18 cellular contexts compared by ENCODE assay signal in genomic region chr1:12189328-12189682, GRCh38. TPM values are rescaled to one million over a fixed set of nuclear protein-coding genes. Genes with fewer than 3 reads are reported as not detected.
DNase-seq lines count a peak whose midpoint lies in the region; ATAC-seq, FAIRE-seq and TF ChIP-seq lines count a peak whose summit lies in the region.
"Had no signal": no experiment of that assay in that cellular context is flagged by ENCODE, and none has a peak within 500 bp of the region (broad histone marks: within the 10 kb centered on the region; RNA-seq: fewer than 3 reads in every experiment).

No MANE protein-coding gene starts in this region.

- TF ChIP-seq RAD21 in HepG2 (CRISPR knock-in tag; IDR thresholded peaks at IDR 0.05) = no peak

- FAIRE-seq in HepG2 (lab: Jason Lieb, UNC) = no peak

- peaks cover 0 to 11% (median 7%) of the 10 kb centered on the region in 3 donors for H3K27me3 Mint-ChIP-seq in immature natural killer cell (ENCODE audit: low read depth in 3 of 3)
- peaks cover 11% of the 10 kb centered on the region for H3K27me3 Mint-ChIP-seq in mesothelial cell of epicardium (ENCODE audit: low read depth)

- BruUV-seq in HepG2 (replicated peaks; lab: Mats Ljungman, UMichigan) = no TSS peak

- no peak for ATAC-seq in HepG2
- ATAC-seq in right lobe of liver = no peak

- no peaks in the 10 kb centered on the region for H3K36me3 ChIP-seq in HepG2 (replicated peaks in 1 of 2; ENCODE audit: control insufficient read depth in 1 of 2, insufficient read depth in 2 of 2, low read length in 2 of 2)
- peaks cover 0 to 17% (median 11%) of the 10 kb centered on the region in 4 donors for H3K36me3 ChIP-seq in right lobe of liver
- H3K36me3 ChIP-seq in vagina = peaks cover 0 to 29% of the 10 kb centered on the region in 2 donors
- H3K36me3 ChIP-seq: thyroid gland had no signal

- H3K27me3 ChIP-seq in HepG2 (ENCODE audit: control insufficient read depth in 1 of 2, insufficient read depth in 2 of 2, low read length in 2 of 2) (peaks cover 8 to 43% of the 10 kb centered on the region in 2 experiments; a peak in 4 of 5 replicates), right lobe of liver (no peaks in the 10 kb centered on the region), vagina (no peaks in the 10 kb centered on the region)
- H3K27me3 ChIP-seq: right atrium auricular region, thyroid gland had no signal

- H3K4me1 ChIP-seq in HepG2 (ENCODE audit: insufficient read depth, low read length) = peaks cover 38% of the 10 kb centered on the region
- peaks cover 0 to 47% (median 27%) of the 10 kb centered on the region in 4 donors for H3K4me1 ChIP-seq in right lobe of liver
- H3K4me1 ChIP-seq in vagina = peaks cover 50% of the 10 kb centered on the region

- H3K27ac Mint-ChIP-seq in immature natural killer cell (peak overlapping the region; percentile 66 to 92 (median 82)), mesothelial cell of epicardium (no peak overlapping the region)

- H3K9me3 Mint-ChIP-seq in immature natural killer cell = no peaks in the 10 kb centered on the region
- no peaks in the 10 kb centered on the region for H3K9me3 Mint-ChIP-seq in mesothelial cell of epicardium

- H2AFZ ChIP-seq in HepG2 (ENCODE audit: low read length) = no peak overlapping the region

- TF ChIP-seq POLR2A in HepG2 (IDR thresholded peaks at IDR 0.05; ENCODE audit: insufficient read depth in 1 of 2, low read depth in 2 of 2, low read length in 2 of 2) (no peak), right lobe of liver (IDR thresholded peaks at IDR 0.05) (no peak), vagina (IDR thresholded peaks at IDR 0.05) (no peak)

- H3K27ac ChIP-seq in HepG2 (ENCODE audit: extremely low read length, insufficient read depth, low read length) = no peak overlapping the region
- peak overlapping the region in 1 of 3 donors; percentile 93 for H3K27ac ChIP-seq in right lobe of liver
- H3K27ac ChIP-seq in VCaP = peak overlapping the region; percentile 43; the same call in 1 of the 2 replicates
- peak overlapping the region; percentile 27 for H3K27ac ChIP-seq in vagina
- H3K27ac ChIP-seq: right atrium auricular region, thyroid gland had no signal

- 55% methylated on average over 2 of the region's 5 CpGs for WGBS in HepG2 (ENCODE audit: low lambda C conversion rate)
- WGBS in right lobe of liver (ENCODE audit: insufficient coverage, low coverage, low lambda C conversion rate, missing lambda C conversion rate) = 68% methylated on average over 3 of the region's 5 CpGs

- peaks cover 5 to 32% (median 15%) of the 10 kb centered on the region in 3 donors for H3K36me3 Mint-ChIP-seq in immature natural killer cell
- H3K36me3 Mint-ChIP-seq in mesothelial cell of epicardium = no peaks in the 10 kb centered on the region

- CTCF ChIA-PET in HepG2 (lab: Yijun Ruan, JAX; ENCODE audit: low intra/inter-chr PET ratio, low total read pairs) = no interaction called here

- no peaks in the 10 kb centered on the region for H4K20me1 ChIP-seq in HepG2 (ENCODE audit: insufficient read depth, low read length)

- no peak overlapping the region for H3K4me2 ChIP-seq in HepG2 (ENCODE audit: low read depth, low read length)

- H3K4me3 Mint-ChIP-seq in immature natural killer cell (no peak overlapping the region), mesothelial cell of epicardium (no peak overlapping the region)

- H3K9ac ChIP-seq in HepG2 (ENCODE audit: insufficient read depth, low read depth, low read length) = no peak overlapping the region

- no peaks in the 10 kb centered on the region for H3K79me2 ChIP-seq in HepG2 (ENCODE audit: insufficient read depth, low read length)

- in situ Hi-C loops in HepG2 (cut with HindIII; ENCODE audit: extremely low pct_ligation_motif_present, low pct_unique_long_range_greater_than_20kb) = no loop called here

- POLR2A ChIA-PET in HepG2 (lab: Yijun Ruan, JAX) = no interaction called here

- H3K4me1 Mint-ChIP-seq in immature natural killer cell (peaks cover 71 to 73% of the 10 kb centered on the region in 2 donors), mesothelial cell of epicardium (peaks cover 14% of the 10 kb centered on the region)

- intact Hi-C loops in HepG2 (cut with micrococcal nuclease; ENCODE audit: unreplicated experiment) (no loop called here), right lobe of liver (cut with DNase I) (no loop called here), vagina (cut with DNase I) (no loop called here)

- DNase-seq in HepG2 (ENCODE audit: low spot score) = no peak
- DNase-seq in right lobe of liver = no peak
- no peak for DNase-seq in immature natural killer cell
- DNase-seq in vagina (ENCODE audit: extremely low spot score in 2 of 2) = no peak
- no peak for DNase-seq in mesothelial cell of epicardium (ENCODE audit: low spot score in 2 of 2, unreplicated experiment in 2 of 2)
- no peak for DNase-seq in cerebellar cortex (ENCODE audit: low spot score)
- no peak for DNase-seq in activated CD4-positive, CD25-positive, alpha-beta regulatory T cell treated with anti-CD3 and anti-CD28 coated beads, Interleukin-2, amount 50 U/mL, for 72 hours
- DNase-seq: anterior cingulate cortex; caudate nucleus; effector CD8-positive, alpha-beta T cell; GOT3; NCI-H1417; NCI-H2107; NCI-H524 treated with DMSO at 0.1 percent for 48 hours; stimulated activated CD4-positive, alpha-beta T cell treated with anti-CD3 and anti-CD28 coated beads, Interleukin-15, amount 100 ng/mL, for 24 hours; thyroid gland had no signal

- H3K4me3 ChIP-seq in HepG2 (replicated peaks in 1 of 3; ENCODE audit: insufficient read depth in 1 of 3, low read depth in 2 of 3, low read length in 3 of 3) (no peak overlapping the region), right lobe of liver (no peak overlapping the region), vagina (no peak overlapping the region)
- H3K4me3 ChIP-seq: right atrium auricular region, thyroid gland had no signal

- TF ChIP-seq EP300 in HepG2 (IDR thresholded peaks at IDR 0.05; ENCODE audit: low read depth in 2 of 2, low read length in 2 of 2) = no peak
- TF ChIP-seq EP300 in HepG2 (CRISPR knock-in tag; IDR thresholded peaks at IDR 0.05; ENCODE audit: borderline replicate concordance) = no peak

- TF ChIP-seq CTCF in HepG2 (CRISPR knock-in tag; IDR thresholded peaks at IDR 0.05) = no peak
- TF ChIP-seq CTCF in right lobe of liver (IDR thresholded peaks at IDR 0.05) = no peak
- TF ChIP-seq CTCF in VCaP (conservative IDR thresholded peaks at IDR 0.05) = no peak
- TF ChIP-seq CTCF in vagina (IDR thresholded peaks at IDR 0.05) = no peak
- no peak for TF ChIP-seq CTCF in mesothelial cell of epicardium (IDR thresholded peaks at IDR 0.05; ENCODE audit: unreplicated experiment)

- H3K9me3 ChIP-seq in HepG2 (ENCODE audit: low read length) (no peaks in the 10 kb centered on the region), right lobe of liver (no peaks in the 10 kb centered on the region), vagina (no peaks in the 10 kb centered on the region)
- H3K9me3 ChIP-seq: right atrium auricular region, thyroid gland had no signal

RNA-seq across cellular contexts. Expression of gene TNFRSF1B, which starts 22.5 kb away (rescaled TPM):
- total RNA-seq in HepG2 (2016; rRNA removed; fragmentation: Illumina TruSeq; extraction: Trizol) (0.04 TPM in 1 of 2 replicates, not detected in the other), right lobe of liver (10 to 100 TPM; 12.9 to 56.9 (median 26.5) TPM), vagina (41.0 TPM), mesothelial cell of epicardium (2.9 to 3.1 TPM (median 2.9 TPM) in 3 replicates)
- not detected in 2 replicates for total RNA-seq in HepG2 (2016; cell fraction: cytosol; rRNA removed; fragmentation: Illumina TruSeq; extraction: Trizol; ENCODE audit: low read depth)
- total RNA-seq in HepG2 (2016; cell fraction: insoluble cytoplasmic fraction; rRNA removed; fragmentation: Illumina TruSeq; extraction: Trizol) = not detected in 2 replicates
- not detected in 2 replicates for total RNA-seq in HepG2 (2016; cell fraction: membrane; rRNA removed; fragmentation: Illumina TruSeq; extraction: Trizol)
- total RNA-seq in HepG2 (2016; cell fraction: nucleus; rRNA removed; fragmentation: Illumina TruSeq; extraction: Trizol) = not detected in 2 replicates
- polyA plus RNA-seq in HepG2 (2011; rRNA removed) (0.11 and 0.29 TPM in 2 replicates), immature natural killer cell (100 to 1,000 TPM; 162 to 269 (median 165) TPM)
- polyA plus RNA-seq in HepG2 (2011; cell fraction: cytosol; rRNA removed) = 0.05 and 0.07 TPM in 2 replicates
- 0.05 TPM in 2 replicates for polyA plus RNA-seq in HepG2 (2011; cell fraction: nucleus; rRNA removed)
- not detected in 2 replicates for polyA plus RNA-seq in HepG2 (2012)
- not detected in 2 replicates for polyA plus RNA-seq in HepG2 (2016; cell fraction: cytosol; fragmentation: Illumina TruSeq; extraction: Trizol; ENCODE audit: low read depth)
- not detected in 2 replicates for polyA plus RNA-seq in HepG2 (2016; cell fraction: insoluble cytoplasmic fraction; fragmentation: Illumina TruSeq; extraction: Trizol; ENCODE audit: low read depth)
- polyA plus RNA-seq in HepG2 (2016; cell fraction: membrane; fragmentation: Illumina TruSeq; extraction: Trizol; ENCODE audit: low read depth) = not detected in 2 replicates
- polyA plus RNA-seq in HepG2 (2016; cell fraction: nucleus; fragmentation: Illumina TruSeq; extraction: Trizol; ENCODE audit: insufficient read depth, low read depth) = not detected in 2 replicates
- polyA minus RNA-seq in HepG2 (2011; rRNA and poly(A)+ RNA removed; ENCODE audit: low replicate concordance) = 0.14 and 1.1 TPM in 2 replicates
- polyA minus RNA-seq in HepG2 (2011; cell fraction: cytosol; rRNA and poly(A)+ RNA removed) = not detected in 2 replicates
- polyA minus RNA-seq in HepG2 (2011; cell fraction: nucleus; rRNA and poly(A)+ RNA removed) = 0.90 TPM in 1 of 2 replicates, not detected in the other

RNA-seq across cellular contexts. Expression of gene VPS13D, which starts 40.5 kb away (rescaled TPM):
- total RNA-seq in HepG2 (2016; rRNA removed; fragmentation: Illumina TruSeq; extraction: Trizol) (13.9 and 14.2 TPM in 2 replicates), right lobe of liver (10 to 100 TPM; 25.9 to 36.9 (median 30.8) TPM), vagina (88.9 TPM), mesothelial cell of epicardium (71.6 to 77.8 TPM (median 77.4 TPM) in 3 replicates)
- 5.8 and 6.7 TPM in 2 replicates for total RNA-seq in HepG2 (2016; cell fraction: cytosol; rRNA removed; fragmentation: Illumina TruSeq; extraction: Trizol; ENCODE audit: low read depth)
- 10.6 and 11.0 TPM in 2 replicates for total RNA-seq in HepG2 (2016; cell fraction: insoluble cytoplasmic fraction; rRNA removed; fragmentation: Illumina TruSeq; extraction: Trizol)
- total RNA-seq in HepG2 (2016; cell fraction: membrane; rRNA removed; fragmentation: Illumina TruSeq; extraction: Trizol) = 4.5 and 5.9 TPM in 2 replicates
- total RNA-seq in HepG2 (2016; cell fraction: nucleus; rRNA removed; fragmentation: Illumina TruSeq; extraction: Trizol) = 20.5 and 26.2 TPM in 2 replicates
- polyA plus RNA-seq in HepG2 (2011; rRNA removed) (8.6 and 9.2 TPM in 2 replicates), immature natural killer cell (1 to 10 TPM; 4.2 to 9.9 (median 6.6) TPM)
- polyA plus RNA-seq in HepG2 (2011; cell fraction: cytosol; rRNA removed) = 7.0 and 8.7 TPM in 2 replicates
- 16.7 and 19.0 TPM in 2 replicates for polyA plus RNA-seq in HepG2 (2011; cell fraction: nucleus; rRNA removed)
- polyA plus RNA-seq in HepG2 (2012) = 7.3 and 7.6 TPM in 2 replicates
- 0.57 and 0.77 TPM in 2 replicates for polyA plus RNA-seq in HepG2 (2016; cell fraction: cytosol; fragmentation: Illumina TruSeq; extraction: Trizol; ENCODE audit: low read depth)
- polyA plus RNA-seq in HepG2 (2016; cell fraction: insoluble cytoplasmic fraction; fragmentation: Illumina TruSeq; extraction: Trizol; ENCODE audit: low read depth) = 7.9 and 10.6 TPM in 2 replicates
- 1.4 and 1.5 TPM in 2 replicates for polyA plus RNA-seq in HepG2 (2016; cell fraction: membrane; fragmentation: Illumina TruSeq; extraction: Trizol; ENCODE audit: low read depth)
- 10.4 and 11.0 TPM in 2 replicates for polyA plus RNA-seq in HepG2 (2016; cell fraction: nucleus; fragmentation: Illumina TruSeq; extraction: Trizol; ENCODE audit: insufficient read depth, low read depth)
- 26.2 and 54.8 TPM in 2 replicates for polyA minus RNA-seq in HepG2 (2011; rRNA and poly(A)+ RNA removed; ENCODE audit: low replicate concordance)
- 11.6 and 12.3 TPM in 2 replicates for polyA minus RNA-seq in HepG2 (2011; cell fraction: cytosol; rRNA and poly(A)+ RNA removed)
- polyA minus RNA-seq in HepG2 (2011; cell fraction: nucleus; rRNA and poly(A)+ RNA removed) = 52.4 and 72.0 TPM in 2 replicates
